In the genomic region with DNA sequence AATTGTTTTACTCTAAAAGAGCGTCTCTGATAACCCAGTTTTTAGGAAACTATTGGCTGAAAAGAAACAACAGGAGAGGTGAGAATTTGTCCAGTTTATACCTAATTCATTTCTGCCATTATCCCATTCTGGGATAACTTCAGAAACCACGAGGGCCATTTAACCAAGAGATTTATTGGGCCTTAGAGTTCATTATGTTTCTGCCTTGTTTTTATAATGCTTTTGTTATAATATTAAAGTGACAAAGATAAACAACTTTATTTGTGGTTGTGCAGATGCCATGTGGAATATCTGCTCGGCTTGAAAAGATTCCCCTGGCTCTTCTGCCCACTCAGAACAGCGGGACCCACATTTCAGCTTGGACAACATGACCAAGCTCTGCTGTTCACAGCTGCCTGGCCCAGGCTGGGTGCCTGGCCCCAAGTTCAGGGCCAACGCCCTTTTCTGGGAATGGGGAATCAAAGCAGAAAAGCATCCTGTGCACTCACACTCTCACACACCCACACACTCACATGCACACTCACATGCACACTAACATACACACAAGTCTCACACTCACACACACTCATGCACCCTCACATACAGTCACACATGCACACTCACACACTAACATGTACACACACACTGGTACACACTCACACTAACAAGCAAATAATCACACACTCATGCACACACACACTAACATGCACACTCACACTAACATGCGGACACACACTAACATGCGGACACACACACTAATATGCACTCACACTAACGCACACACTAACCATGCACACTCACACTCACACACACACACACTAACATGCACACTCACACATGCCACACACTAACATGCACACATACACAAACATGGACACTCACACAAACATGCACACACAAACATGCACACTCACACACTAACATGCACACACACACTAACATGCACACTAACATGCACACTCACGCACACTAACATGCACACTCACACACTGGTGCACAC, we compare ENCODE assay signal across 8 cellular contexts.
DNase-seq lines count a peak whose midpoint lies in the region; TF ChIP-seq lines count a peak whose summit lies in the region.

No MANE protein-coding gene starts in this region.

- peak overlapping the region; percentile 5 for H3K27ac Mint-ChIP-seq in activated CD4-positive, alpha-beta T cell treated with anti-CD3 and anti-CD28 coated beads, Interleukin-2, amount 10 ng/mL, durations not matched to agents 7 days and 5 days
- H3K27ac Mint-ChIP-seq in activated naive CD8-positive, alpha-beta T cell, result peak overlapping the region; percentile 96

- no peak overlapping the region for H3K4me3 ChIP-seq in stomach

- H3K4me1 Mint-ChIP-seq in activated CD4-positive, alpha-beta T cell treated with anti-CD3 and anti-CD28 coated beads, Interleukin-2, amount 10 ng/mL, durations not matched to agents 7 days and 5 days, result peaks cover 49% of the 10 kb centered on the region
- H3K4me1 Mint-ChIP-seq in activated naive CD8-positive, alpha-beta T cell (ENCODE audit: low read depth), result peaks cover 52% of the 10 kb centered on the region

- intact Hi-C loops in stomach (cut with DNase I; ENCODE audit: low total_unique reads), result no loop called here

- no peaks in the 10 kb centered on the region for H3K27me3 Mint-ChIP-seq in activated CD4-positive, alpha-beta T cell treated with anti-CD3 and anti-CD28 coated beads, Interleukin-2, amount 10 ng/mL, durations not matched to agents 7 days and 5 days
- H3K27me3 Mint-ChIP-seq in activated naive CD8-positive, alpha-beta T cell, result no peaks in the 10 kb centered on the region

- H3K27me3 ChIP-seq in stomach, result no peaks in the 10 kb centered on the region

- peaks cover 49% of the 10 kb centered on the region for H3K36me3 Mint-ChIP-seq in activated CD4-positive, alpha-beta T cell treated with anti-CD3 and anti-CD28 coated beads, Interleukin-2, amount 10 ng/mL, durations not matched to agents 7 days and 5 days (ENCODE audit: low read depth)
- peaks cover 44% of the 10 kb centered on the region for H3K36me3 Mint-ChIP-seq in activated naive CD8-positive, alpha-beta T cell

- H3K4me1 ChIP-seq in stomach, result peaks cover 4 to 37% (median 7%) of the 10 kb centered on the region in 4 donors

- no peak for TF ChIP-seq EP300 in stomach (IDR thresholded peaks at IDR 0.05)

- no peak for TF ChIP-seq POLR2A in stomach (IDR thresholded peaks at IDR 0.05)

- no peak for TF ChIP-seq CTCF in stomach (IDR thresholded peaks at IDR 0.05)

- no peaks in the 10 kb centered on the region for H3K9me3 ChIP-seq in stomach

- peak overlapping the region in 4 of 5 donors; percentile 44 to 71 (median 57) for H3K27ac ChIP-seq in stomach

- POLR2A ChIA-PET in activated CD4-positive, alpha-beta T cell treated with anti-CD3 and anti-CD28 coated beads, Interleukin-2, amount 10 ng/mL, durations not matched to agents 7 days and 5 days (lab: Charles Lee), result no interaction called here

- no peaks in the 10 kb centered on the region for H3K36me3 ChIP-seq in stomach

- no peak overlapping the region for H3K4me3 Mint-ChIP-seq in activated CD4-positive, alpha-beta T cell treated with anti-CD3 and anti-CD28 coated beads, Interleukin-2, amount 10 ng/mL, durations not matched to agents 7 days and 5 days
- H3K4me3 Mint-ChIP-seq in activated naive CD8-positive, alpha-beta T cell, result peak overlapping the region; percentile 2

- 69 to 88% (median 76%) methylated on average over 9 of the region's 9 CpGs for WGBS in stomach, 5 donors

- CTCF ChIA-PET in activated CD4-positive, alpha-beta T cell treated with anti-CD3 and anti-CD28 coated beads, Interleukin-2, amount 10 ng/mL, durations not matched to agents 7 days and 5 days (lab: Charles Lee), result interaction anchor here (0.6 to 1.4 kb wide), 4 partner anchors 10 to 243 kb away, joined by 3 to 4 read pairs (median 4); no protein-coding TSS in a partner anchor

- DNase-seq in activated CD4-positive, alpha-beta T cell treated with anti-CD3 and anti-CD28 coated beads, Interleukin-2, amount 10 ng/mL, durations not matched to agents 7 days and 5 days, result no peak
- no peak for DNase-seq in activated CD4-positive, alpha-beta T cell treated with anti-CD3 and anti-CD28 coated beads for 1 hour
- DNase-seq in kidney tubule cell (ENCODE audit: low spot score), result peak; percentile 22
- no peak for DNase-seq in stomach
- DNase-seq in NCI-H345 treated with DMSO at 0.1 percent for 48 hours (lab: John Stamatoyannopoulos, UW; ENCODE audit: unreplicated experiment), result no peak
- DNase-seq in HUDEP-2 (lab: John Stamatoyannopoulos, UW; ENCODE audit: unreplicated experiment in 76 of 76), result no peak
- DNase-seq in OCI-M1 (lab: John Stamatoyannopoulos, UW), result no peak

- H3K9me3 Mint-ChIP-seq in activated CD4-positive, alpha-beta T cell treated with anti-CD3 and anti-CD28 coated beads, Interleukin-2, amount 10 ng/mL, durations not matched to agents 7 days and 5 days, result peaks cover 7% of the 10 kb centered on the region
- no peaks in the 10 kb centered on the region for H3K9me3 Mint-ChIP-seq in activated naive CD8-positive, alpha-beta T cell (ENCODE audit: low read depth)
